13 cellular contexts compared by ENCODE assay signal in genomic region chr4:153495480-153496206, GRCh38. TPM values are rescaled to one million over a fixed set of nuclear protein-coding genes. Genes with fewer than 3 reads are reported as not detected.
DNase-seq lines count a peak whose midpoint lies in the region; ATAC-seq and TF ChIP-seq lines count a peak whose summit lies in the region.
"Had no signal": no experiment of that assay in that cellular context is flagged by ENCODE, and none has a peak within 500 bp of the region (broad histone marks: within the 10 kb centered on the region; RNA-seq: fewer than 3 reads in every experiment).

No MANE protein-coding gene starts in this region.

- H3K27ac Mint-ChIP-seq in activated T-cell treated with anti-CD3 and anti-CD28 coated beads, Interleukin-2, amount 50 U/mL, for 24 hours: peak overlapping the region; percentile 99
- peak overlapping the region; percentile 70 for H3K27ac Mint-ChIP-seq in activated B cell treated with CpG ODN at 0.5 μM for 24 hours

- POLR2A ChIA-PET in activated B cell treated with CpG ODN at 0.5 μM for 24 hours (lab: Charles Lee): interaction anchor here (1.1 to 5.4 kb wide), 3 partner anchors 15 to 29 kb away, joined by 4 to 52 read pairs (median 5); partner anchors contain the start of gene TMEM131L

- TF ChIP-seq CTCF in activated B cell treated with CpG ODN at 0.5 μM for 24 hours (IDR thresholded peaks at IDR 0.05) (no peak), epithelial cell of esophagus (IDR thresholded peaks at IDR 0.05; ENCODE audit: insufficient read depth, low read depth, low read length, missing control alignments) (no peak)

- H3K9ac ChIP-seq in subcutaneous abdominal adipose tissue (ENCODE audit: low read length in 5 of 5): no peak overlapping the region

- no peaks in the 10 kb centered on the region for H3K9me3 Mint-ChIP-seq in activated T-cell treated with anti-CD3 and anti-CD28 coated beads, Interleukin-2, amount 50 U/mL, for 24 hours
- no peaks in the 10 kb centered on the region for H3K9me3 Mint-ChIP-seq in activated B cell treated with CpG ODN at 0.5 μM for 24 hours

- peaks cover 14 to 37% (median 23%) of the 10 kb centered on the region in 5 donors for H3K4me1 ChIP-seq in subcutaneous abdominal adipose tissue (ENCODE audit: control insufficient read depth in 5 of 5, insufficient read depth in 5 of 5, low read length in 5 of 5)

- H3K36me3 Mint-ChIP-seq in activated T-cell treated with anti-CD3 and anti-CD28 coated beads, Interleukin-2, amount 50 U/mL, for 24 hours (ENCODE audit: low read depth): peaks cover 59% of the 10 kb centered on the region
- peaks cover 60% of the 10 kb centered on the region for H3K36me3 Mint-ChIP-seq in activated B cell treated with CpG ODN at 0.5 μM for 24 hours (ENCODE audit: low read depth)

- no peaks in the 10 kb centered on the region for H3K27me3 Mint-ChIP-seq in activated T-cell treated with anti-CD3 and anti-CD28 coated beads, Interleukin-2, amount 50 U/mL, for 24 hours
- H3K27me3 Mint-ChIP-seq in activated B cell treated with CpG ODN at 0.5 μM for 24 hours: no peaks in the 10 kb centered on the region

- peaks cover 90% of the 10 kb centered on the region for H3K4me1 Mint-ChIP-seq in activated T-cell treated with anti-CD3 and anti-CD28 coated beads, Interleukin-2, amount 50 U/mL, for 24 hours (ENCODE audit: low read depth)
- H3K4me1 Mint-ChIP-seq in activated B cell treated with CpG ODN at 0.5 μM for 24 hours: peaks cover 95% of the 10 kb centered on the region

- no peaks in the 10 kb centered on the region for H3K36me3 ChIP-seq in subcutaneous abdominal adipose tissue (ENCODE audit: control insufficient read depth in 5 of 5, insufficient read depth in 5 of 5, low read length in 5 of 5)
- H3K36me3 ChIP-seq: vagina had no signal

- CTCF ChIA-PET in activated B cell treated with CpG ODN at 0.5 μM for 24 hours (lab: Charles Lee): no interaction called here

- ATAC-seq in activated B cell treated with CpG ODN at 0.5 μM for 24 hours (ENCODE audit: low read depth) (no peak), GM21786 (IDR thresholded peaks at IDR 0.05; ENCODE audit: unreplicated experiment) (no peak), HG02759 (IDR thresholded peaks at IDR 0.05; ENCODE audit: unreplicated experiment) (no peak)
- ATAC-seq: K562 had no signal

- intact Hi-C loops in activated B cell treated with CpG ODN at 0.5 μM for 24 hours (cut with micrococcal nuclease): no loop called here

- peak overlapping the region; percentile 24 for H3K27ac ChIP-seq in subcutaneous abdominal adipose tissue (ENCODE audit: low read depth, low read length)
- H3K27ac ChIP-seq: vagina had no signal

- H3K27me3 ChIP-seq in subcutaneous abdominal adipose tissue (ENCODE audit: control insufficient read depth in 5 of 5, insufficient read depth in 4 of 5, low read length in 5 of 5): no peaks in the 10 kb centered on the region
- H3K27me3 ChIP-seq: vagina had no signal

- no peak for DNase-seq in activated T-cell treated with anti-CD3 and anti-CD28 coated beads, Interleukin-2, amount 50 U/mL, for 24 hours
- no peak for DNase-seq in activated T-cell treated with anti-CD3 and anti-CD28 coated beads for 4 hours
- no peak for DNase-seq in activated B cell treated with CpG ODN at 0.5 μM for 24 hours
- peak; percentile 76 for DNase-seq in epithelial cell of esophagus (ENCODE audit: low read depth)
- DNase-seq in occipital lobe (lab: John Stamatoyannopoulos, UW): no peak
- DNase-seq: head of caudate nucleus; NCI-H187 treated with DMSO at 0.1 percent for 48 hours; NK-92 treated with Interleukin-12 subunit alpha and Interleukin-12 subunit beta, amount 100 ng/mL, for 24 hours had no signal

- no peaks in the 10 kb centered on the region for H3K9me3 ChIP-seq in subcutaneous abdominal adipose tissue (ENCODE audit: control insufficient read depth in 5 of 5, low read length in 5 of 5)
- H3K9me3 ChIP-seq: vagina had no signal

- peak overlapping the region; percentile 4 for H3K4me3 Mint-ChIP-seq in activated T-cell treated with anti-CD3 and anti-CD28 coated beads, Interleukin-2, amount 50 U/mL, for 24 hours
- H3K4me3 Mint-ChIP-seq in activated B cell treated with CpG ODN at 0.5 μM for 24 hours: peak overlapping the region; percentile 64

- H3K4me3 ChIP-seq in epithelial cell of esophagus (ENCODE audit: low read length): no peak overlapping the region
- no peak overlapping the region for H3K4me3 ChIP-seq in subcutaneous abdominal adipose tissue (ENCODE audit: low read depth in 1 of 5, low read length in 5 of 5)
- H3K4me3 ChIP-seq: K562, vagina had no signal

RNA-seq across cellular contexts. Expression of gene TMEM131L, which starts 29.5 kb away (rescaled TPM):
- total RNA-seq in activated B cell treated with CpG ODN at 0.5 μM for 24 hours (170 and 193 TPM in 2 replicates), occipital lobe (48.7 TPM)
